ENCODE assay signal across 30 cellular contexts in genomic region chr10:114188876-114189275, GRCh38. TPM values are rescaled to one million over a fixed set of nuclear protein-coding genes. Genes with fewer than 3 reads are reported as not detected.
DNase-seq lines count a peak whose midpoint lies in the region; ATAC-seq, FAIRE-seq and TF ChIP-seq lines count a peak whose summit lies in the region.
"Had no signal": no experiment of that assay in that cellular context is flagged by ENCODE, and none has a peak within 500 bp of the region (broad histone marks: within the 10 kb centered on the region; RNA-seq: fewer than 3 reads in every experiment).

No MANE protein-coding gene starts in this region.

- H3K9me3 ChIP-seq in body of pancreas: no peaks in the 10 kb centered on the region
- no peaks in the 10 kb centered on the region for H3K9me3 ChIP-seq in pancreas
- H3K9me3 ChIP-seq: BE2C, BLaER1 had no signal

- no peak for TF ChIP-seq POLR2A in body of pancreas (IDR thresholded peaks at IDR 0.05)
- no peak for TF ChIP-seq POLR2A in GM18505 (IDR thresholded peaks at IDR 0.05; ENCODE audit: borderline replicate concordance, extremely low read depth, insufficient read depth, insufficient read length)

- no peaks in the 10 kb centered on the region for H3K27me3 ChIP-seq in body of pancreas
- no peaks in the 10 kb centered on the region for H3K27me3 ChIP-seq in pancreas
- H3K27me3 ChIP-seq: BLaER1 had no signal

- H3K4me1 ChIP-seq in body of pancreas (peaks cover 3% of the 10 kb centered on the region), pancreas (no peaks in the 10 kb centered on the region)
- H3K4me1 ChIP-seq: BE2C, BLaER1 had no signal

- H3K36me3 ChIP-seq in body of pancreas (replicated peaks in 1 of 2; ENCODE audit: insufficient read depth in 1 of 2, low read depth in 2 of 2) (no peaks in the 10 kb centered on the region), pancreas (no peaks in the 10 kb centered on the region)
- H3K36me3 ChIP-seq: BLaER1 had no signal

- DNase-seq in body of pancreas: peak in 1 of 4 donors; percentile 17
- no peak for DNase-seq in pancreas
- no peak for DNase-seq in activated CD4-positive, CD25-positive, alpha-beta regulatory T cell (lab: John Stamatoyannopoulos, UW)
- DNase-seq: 8988T; ACHN; BE2C; C1 segment of cervical spinal cord; CD4-positive, alpha-beta memory T cell; CD4-positive, CD25-positive, alpha-beta regulatory T cell; CD8-positive, alpha-beta memory T cell; COR-L47; DMS 273 treated with DMSO at 0.1 percent for 48 hours; DMS153; DMS53; DMS79; DND-41; EL; GDM1 had no signal

- peak; percentile 70 for ATAC-seq in body of pancreas
- ATAC-seq in pancreas: peak in 2 of 4 donors; percentile 49 to 62
- no peak for ATAC-seq in HG03521 (IDR thresholded peaks at IDR 0.05; ENCODE audit: unreplicated experiment)
- ATAC-seq in GM18505 (IDR thresholded peaks at IDR 0.05; ENCODE audit: unreplicated experiment): no peak
- ATAC-seq: GM12878 had no signal

- 67 to 68% methylated on average over 3 of the region's 3 CpGs for WGBS in body of pancreas, 2 donors
- 66 to 70% methylated on average over 3 of the region's 3 CpGs for WGBS in pancreas, 2 donors

- H3K27ac ChIP-seq in body of pancreas (peak overlapping the region in 3 of 4 donors; percentile 25 to 69 (median 66)), pancreas (peak overlapping the region in 3 of 4 donors; percentile 3 to 53 (median 12))
- H3K27ac ChIP-seq: BLaER1 had no signal

- FAIRE-seq in pancreas (lab: Jason Lieb, UNC): no peak
- FAIRE-seq: A204.1, GM12878, GM12892, GM19239 had no signal

- TF ChIP-seq CTCF in body of pancreas (IDR thresholded peaks at IDR 0.05): no peak
- no peak for TF ChIP-seq CTCF in pancreas (IDR thresholded peaks at IDR 0.05)

- no peak overlapping the region for H3K4me3 ChIP-seq in body of pancreas
- no peak overlapping the region for H3K4me3 ChIP-seq in pancreas
- H3K4me3 ChIP-seq: BLaER1, GM12878 had no signal

- intact Hi-C loops in body of pancreas (cut with DNase I) (no loop called here), pancreas (cut with DNase I) (no loop called here)

RNA-seq across cellular contexts. Expression of gene TDRD1, which starts 9.7 kb away (rescaled TPM):
- total RNA-seq in body of pancreas (under 1 TPM; 0.78 to 0.99 TPM), pancreas (1 to 10 TPM in 2 of 6 donors, under 1 TPM in 4; 0.34 to 1.8 (median 0.88) TPM)
- polyA plus RNA-seq in pancreas: under 1 TPM; 0.08 to 0.26 TPM
- total RNA-seq: A673; CD4-positive, CD25-positive, alpha-beta regulatory T cell; G401; GM12878 had no signal
- polyA plus RNA-seq: AG04450, CD14-positive monocyte had no signal

RNA-seq across cellular contexts. Expression of gene CCDC186, which starts 14.9 kb away (rescaled TPM):
- total RNA-seq in body of pancreas (10 to 100 TPM; 42.3 to 53.4 TPM), pancreas (10 to 100 TPM; 18.0 to 29.5 (median 23.6) TPM)
- 1 to 10 TPM; 5.1 to 9.4 TPM for polyA plus RNA-seq in pancreas

RNA-seq across cellular contexts. Expression of gene VWA2, which starts 50.2 kb away (rescaled TPM):
- total RNA-seq in body of pancreas: 10 to 100 TPM; 10.5 to 15.3 TPM
- 1 to 10 TPM; 2.8 to 9.5 (median 5.6) TPM for total RNA-seq in pancreas
- polyA plus RNA-seq in pancreas: 1 to 10 TPM; 1.4 to 1.6 TPM
- total RNA-seq: A673; CD4-positive, alpha-beta memory T cell; CD8-positive, alpha-beta memory T cell; Daoy; G401; GM12878 had no signal
- polyA plus RNA-seq: AG04450; CD14-positive monocyte; CD4-positive, alpha-beta memory T cell; CD4-positive, CD25-positive, alpha-beta regulatory T cell; CD8-positive, alpha-beta memory T cell had no signal
